ENCODE assay signal across 9 cellular contexts in the genomic region with DNA sequence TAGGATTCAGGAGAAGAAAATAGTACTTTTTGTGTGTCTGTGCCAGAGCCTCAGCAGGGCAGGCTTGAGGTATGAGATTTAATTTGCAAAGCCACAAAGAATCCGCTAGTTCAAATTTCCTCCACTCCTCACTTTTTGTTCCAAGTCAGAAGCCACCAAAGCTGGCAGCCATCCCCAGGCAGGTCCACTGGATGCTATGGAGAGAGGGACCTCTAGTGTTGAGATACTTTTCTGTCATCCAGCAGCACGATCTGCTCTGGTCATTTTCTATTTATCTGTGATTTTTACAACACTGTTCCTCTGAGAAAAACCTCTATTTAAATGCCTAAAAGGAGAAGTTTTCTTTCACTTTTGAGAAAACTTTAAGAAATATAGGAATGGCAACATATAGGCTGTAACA.
A peak's percentile ranks its signal among the peaks of the same experiment; 100 is the strongest.
DNase-seq lines count a peak whose midpoint lies in the region; TF ChIP-seq lines count a peak whose summit lies in the region.
"Had no signal": no experiment of that assay in that cellular context is flagged by ENCODE, and none has a peak within 500 bp of the region (broad histone marks: within the 10 kb centered on the region; RNA-seq: fewer than 3 reads in every experiment).

No MANE protein-coding gene starts in this region.

- no peaks in the 10 kb centered on the region for H3K4me1 Mint-ChIP-seq in activated T-helper 1 cell treated with anti-CD3 and anti-CD28 coated beads, Interleukin-12 subunit alpha, Interleukin-12 subunit beta, Interleukin-2, Interleukin-4 antibody, amounts not matched to agents 30 ng/mL and 10 ng/mL and 1 ng/mL, durations not matched to agents 14 hours and 24 hours and 36 hours (ENCODE audit: low read depth)

- POLR2A ChIA-PET in HEK293T (lab: Yijun Ruan, JAX): interaction anchor here (0.5 kb wide), 1 partner anchor 293 kb away, joined by 3 read pairs; no protein-coding TSS in a partner anchor

- no peaks in the 10 kb centered on the region for H3K9me3 Mint-ChIP-seq in activated T-helper 1 cell treated with anti-CD3 and anti-CD28 coated beads, Interleukin-12 subunit alpha, Interleukin-12 subunit beta, Interleukin-2, Interleukin-4 antibody, amounts not matched to agents 30 ng/mL and 10 ng/mL and 1 ng/mL, durations not matched to agents 14 hours and 24 hours and 36 hours

- H3K36me3 ChIP-seq in OCI-LY3 (replicated peaks; ENCODE audit: low read depth, low read length): no peaks in the 10 kb centered on the region

- no peak overlapping the region for H3K4me3 ChIP-seq in OCI-LY3 (ENCODE audit: low read length)

- peaks cover 26% of the 10 kb centered on the region for H3K27me3 ChIP-seq in OCI-LY3 (ENCODE audit: low read depth, low read length)

- no peak overlapping the region for H3K27ac ChIP-seq in OCI-LY3 (ENCODE audit: low read length)

- H3K9ac ChIP-seq in OCI-LY3 (ENCODE audit: low read length): no peak overlapping the region

- no peaks in the 10 kb centered on the region for H3K79me2 ChIP-seq in OCI-LY3 (ENCODE audit: low read length)

- peak; percentile 55 for TF ChIP-seq CTCF in OCI-LY3 (IDR thresholded peaks at IDR 0.05; ENCODE audit: low read depth, low read length)

- peaks cover 29% of the 10 kb centered on the region for H3K27me3 Mint-ChIP-seq in activated T-helper 1 cell treated with anti-CD3 and anti-CD28 coated beads, Interleukin-12 subunit alpha, Interleukin-12 subunit beta, Interleukin-2, Interleukin-4 antibody, amounts not matched to agents 30 ng/mL and 10 ng/mL and 1 ng/mL, durations not matched to agents 14 hours and 24 hours and 36 hours (ENCODE audit: insufficient read depth)

- H3K27ac Mint-ChIP-seq in activated T-helper 1 cell treated with anti-CD3 and anti-CD28 coated beads, Interleukin-12 subunit alpha, Interleukin-12 subunit beta, Interleukin-2, Interleukin-4 antibody, amounts not matched to agents 30 ng/mL and 10 ng/mL and 1 ng/mL, durations not matched to agents 14 hours and 24 hours and 36 hours: no peak overlapping the region
- H3K27ac Mint-ChIP-seq: naive B cell had no signal

- DNase-seq in Caki2 (ENCODE audit: low read depth) (peak; percentile 45), HEK293T (ENCODE audit: extremely low spot score) (peak; percentile 69), ecto neural progenitor cell (ENCODE audit: low spot score) (peak; percentile 62), medulla oblongata (ENCODE audit: extremely low spot score) (peak; percentile 95), DMS79 treated with DMSO at 0.1 percent for 48 hours (lab: John Stamatoyannopoulos, UW) (no peak), T-helper 9 cell (no peak)
- no peak for DNase-seq in activated T-helper 1 cell treated with anti-CD3 and anti-CD28 coated beads, Interleukin-12 subunit alpha, Interleukin-12 subunit beta, Interleukin-2, Interleukin-4 antibody, amounts not matched to agents 30 ng/mL and 10 ng/mL and 1 ng/mL, durations not matched to agents 14 hours and 24 hours and 36 hours (ENCODE audit: low spot score)
- DNase-seq: naive B cell had no signal

- no peaks in the 10 kb centered on the region for H3K9me3 ChIP-seq in OCI-LY3 (ENCODE audit: insufficient read depth, low read length)

- no peak overlapping the region for H2AFZ ChIP-seq in OCI-LY3 (ENCODE audit: low read depth, low read length)

- H3K4me1 ChIP-seq in OCI-LY3 (ENCODE audit: low read length): no peaks in the 10 kb centered on the region

- no peaks in the 10 kb centered on the region for H3K36me3 Mint-ChIP-seq in activated T-helper 1 cell treated with anti-CD3 and anti-CD28 coated beads, Interleukin-12 subunit alpha, Interleukin-12 subunit beta, Interleukin-2, Interleukin-4 antibody, amounts not matched to agents 30 ng/mL and 10 ng/mL and 1 ng/mL, durations not matched to agents 14 hours and 24 hours and 36 hours (ENCODE audit: low read depth)

- in situ Hi-C loops in Caki2 (cut with HindIII; ENCODE audit: low pct_unique_long_range_greater_than_20kb, low sequenced_read_pairs): no loop called here

- H3K4me2 ChIP-seq in OCI-LY3 (ENCODE audit: low read length): no peak overlapping the region

- no peak overlapping the region for H3K4me3 Mint-ChIP-seq in activated T-helper 1 cell treated with anti-CD3 and anti-CD28 coated beads, Interleukin-12 subunit alpha, Interleukin-12 subunit beta, Interleukin-2, Interleukin-4 antibody, amounts not matched to agents 30 ng/mL and 10 ng/mL and 1 ng/mL, durations not matched to agents 14 hours and 24 hours and 36 hours
- H3K4me3 Mint-ChIP-seq: naive B cell had no signal

- no peaks in the 10 kb centered on the region for H4K20me1 ChIP-seq in OCI-LY3 (ENCODE audit: insufficient read depth, low read length)

- intact Hi-C loops in activated T-helper 1 cell treated with anti-CD3 and anti-CD28 coated beads, Interleukin-12 subunit alpha, Interleukin-12 subunit beta, Interleukin-2, Interleukin-4 antibody, amounts not matched to agents 30 ng/mL and 10 ng/mL and 1 ng/mL, durations not matched to agents 14 hours and 24 hours and 36 hours (cut with micrococcal nuclease): loop anchor here (1.0 kb wide), 1 partner anchor 281 kb away; no protein-coding TSS in a partner anchor

- CTCF ChIA-PET in HEK293T (lab: Yijun Ruan, JAX): interaction anchor here (0.8 to 2.3 kb wide), 3 partner anchors 9 to 281 kb away, joined by 3 to 13 read pairs (median 6); no protein-coding TSS in a partner anchor

TF ChIP-seq in HEK293T, 16 proteins besides CTCF, POLR2A, EP300 and RAD21:
- no peak for TF ChIP-seq TARDBP (IDR thresholded peaks at IDR 0.05)
- no peak for TF ChIP-seq BHLHE40 (IDR thresholded peaks at IDR 0.05; ENCODE audit: borderline replicate concordance)
- TF ChIP-seq, protein P1, sequence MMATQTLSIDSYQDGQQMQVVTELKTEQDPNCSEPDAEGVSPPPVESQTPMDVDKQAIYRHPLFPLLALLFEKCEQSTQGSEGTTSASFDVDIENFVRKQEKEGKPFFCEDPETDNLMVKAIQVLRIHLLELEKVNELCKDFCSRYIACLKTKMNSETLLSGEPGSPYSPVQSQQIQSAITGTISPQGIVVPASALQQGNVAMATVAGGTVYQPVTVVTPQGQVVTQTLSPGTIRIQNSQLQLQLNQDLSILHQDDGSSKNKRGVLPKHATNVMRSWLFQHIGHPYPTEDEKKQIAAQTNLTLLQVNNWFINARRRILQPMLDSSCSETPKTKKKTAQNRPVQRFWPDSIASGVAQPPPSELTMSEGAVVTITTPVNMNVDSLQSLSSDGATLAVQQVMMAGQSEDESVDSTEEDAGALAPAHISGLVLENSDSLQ (IDR thresholded peaks at IDR 0.05): no peak
- no peak for TF ChIP-seq ELF4 (IDR thresholded peaks at IDR 0.05)
- TF ChIP-seq ZNF384 (IDR thresholded peaks at IDR 0.05): no peak
- TF ChIP-seq NFRKB (IDR thresholded peaks at IDR 0.05): no peak
- TF ChIP-seq L3MBTL2 (conservative IDR thresholded peaks at IDR 0.05): no peak
- no peak for TF ChIP-seq FOXK2 (IDR thresholded peaks at IDR 0.05)
- TF ChIP-seq FOXA1 (IDR thresholded peaks at IDR 0.05): no peak
- TF ChIP-seq FOXM1 (IDR thresholded peaks at IDR 0.05; ENCODE audit: borderline replicate concordance): no peak
- no peak for TF ChIP-seq HDGF (IDR thresholded peaks at IDR 0.05; ENCODE audit: borderline replicate concordance)
- TF ChIP-seq ARNT (IDR thresholded peaks at IDR 0.05): no peak
- TF ChIP-seq SP1 (IDR thresholded peaks at IDR 0.05): no peak
- TF ChIP-seq LEF1 (IDR thresholded peaks at IDR 0.05; ENCODE audit: borderline replicate concordance): no peak
TF ChIP-seq in HEK293T: peak in this region for 0.

Comparison
In these comparisons a context has a peak if more than half of its experiments do, and no peak if none do; other contexts are left out.
1. DNase-seq: peak in Caki2 (single experiment), HEK293T (single experiment), ecto neural progenitor cell (single experiment) and medulla oblongata (single experiment); none in DMS79 treated with DMSO at 0.1 percent for 48 hours (single experiment), activated T-helper 1 cell treated with anti-CD3 and anti-CD28 coated beads, Interleukin-12 subunit alpha, Interleukin-12 subunit beta, Interleukin-2, Interleukin-4 antibody, amounts not matched to agents 30 ng/mL and 10 ng/mL and 1 ng/mL, durations not matched to agents 14 hours and 24 hours and 36 hours (single experiment) and T-helper 9 cell (single experiment).